8 cellular contexts compared by ENCODE assay signal in the genomic region with DNA sequence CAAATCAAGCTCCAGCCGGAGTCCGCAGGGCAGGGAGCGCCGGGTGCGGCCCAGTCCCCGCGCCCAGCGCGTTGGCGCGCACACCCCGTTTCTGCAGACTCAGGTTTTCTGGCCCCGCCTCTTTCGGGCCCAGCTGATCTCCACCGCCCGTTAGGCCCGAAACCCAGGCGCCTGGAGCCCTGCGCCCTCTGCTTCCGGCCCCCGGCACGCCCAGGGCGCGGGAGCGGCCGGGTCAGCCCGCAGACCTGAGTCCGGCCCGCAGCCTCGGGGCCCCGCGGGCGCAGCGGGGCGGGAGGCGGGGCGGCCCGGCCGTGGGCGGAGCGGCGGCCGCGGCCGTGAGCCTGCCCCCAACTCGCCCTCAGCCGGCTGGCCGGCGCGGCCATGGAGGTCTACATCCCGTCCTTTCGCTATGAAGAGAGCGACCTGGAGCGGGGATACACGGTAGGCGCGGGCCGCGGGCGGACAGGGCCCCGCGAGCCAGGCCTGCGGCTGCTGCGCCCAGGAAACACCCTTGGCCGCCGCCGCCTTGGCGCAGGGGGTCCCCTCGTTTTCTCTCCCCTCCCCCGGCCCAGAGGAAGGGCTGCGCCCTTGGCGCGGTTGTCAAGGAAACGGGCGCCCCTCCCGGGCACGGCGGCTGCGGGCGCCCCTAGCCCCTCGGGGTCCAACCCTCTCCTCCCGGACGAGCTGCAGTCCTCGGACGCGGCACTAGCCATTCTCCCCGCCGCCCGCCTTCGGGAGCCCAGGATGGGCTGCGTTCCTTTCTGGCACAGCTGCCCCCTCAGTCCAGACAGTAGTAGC. TPM values are rescaled to one million over a fixed set of nuclear protein-coding genes. Genes with fewer than 3 reads are reported as not detected.
A peak's percentile ranks its signal among the peaks of the same experiment; 100 is the strongest.
DNase-seq lines count a peak whose midpoint lies in the region; ATAC-seq and TF ChIP-seq lines count a peak whose summit lies in the region.

A gene with protein sequence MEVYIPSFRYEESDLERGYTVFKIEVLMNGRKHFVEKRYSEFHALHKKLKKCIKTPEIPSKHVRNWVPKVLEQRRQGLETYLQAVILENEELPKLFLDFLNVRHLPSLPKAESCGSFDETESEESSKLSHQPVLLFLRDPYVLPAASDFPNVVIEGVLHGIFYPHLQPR (plus strand): TSS at position 361 of the 798 bp plus-strand sequence. CDS start 21 bp downstream, at position 382.

- peak within 1 kb of the TSS; percentile 82 for H3K27ac Mint-ChIP-seq in activated CD4-positive, alpha-beta T cell treated with anti-CD3 and anti-CD28 coated beads, Interleukin-2, amount 10 ng/mL, durations not matched to agents 7 days and 5 days

- H3K9me3 Mint-ChIP-seq in activated CD4-positive, alpha-beta T cell treated with anti-CD3 and anti-CD28 coated beads, Interleukin-2, amount 10 ng/mL, durations not matched to agents 7 days and 5 days, result no peaks in the 10 kb centered on the region

- H3K9me3 ChIP-seq in A673 (ENCODE audit: low read depth, low read length, poor library complexity, severe bottlenecking) (no peaks in the 10 kb centered on the region), left lung (no peaks in the 10 kb centered on the region)

- DNase-seq in A673 (ENCODE audit: low spot score) (peak; percentile 79), NCI-H345 treated with DMSO at 0.1 percent for 48 hours (lab: John Stamatoyannopoulos, UW; ENCODE audit: unreplicated experiment) (peak; percentile 59), dermis microvascular lymphatic vessel endothelial cell (ENCODE audit: low read depth in 2 of 2) (peak; percentile 31 to 70), left lung (peak; percentile 86 to 95)
- peak; percentile 70 for DNase-seq in activated CD4-positive, alpha-beta T cell treated with anti-CD3 and anti-CD28 coated beads, Interleukin-2, amount 10 ng/mL, durations not matched to agents 7 days and 5 days
- peak; percentile 72 to 77 for DNase-seq in stimulated activated CD4-positive, alpha-beta T cell treated with anti-CD3 and anti-CD28 coated beads, Interleukin-2, amount 100 ng/mL, for 24 hours

- intact Hi-C loops in A673 (cut with micrococcal nuclease; ENCODE audit: unreplicated experiment), result no loop called here
- intact Hi-C loops in left lung (cut with DNase I), result no loop called here

- H3K27me3 ChIP-seq in A673 (replicated peaks; ENCODE audit: insufficient read depth, low read depth, low read length, poor library complexity) (no peaks in the 10 kb centered on the region), left lung (no peaks in the 10 kb centered on the region)

- CTCF ChIA-PET in A673 (lab: Charles Lee), result interaction anchor here (0.7 to 1.1 kb wide), 2 partner anchors 51 to 329 kb away, joined by 3 read pairs; no protein-coding TSS in a partner anchor
- CTCF ChIA-PET in activated CD4-positive, alpha-beta T cell treated with anti-CD3 and anti-CD28 coated beads, Interleukin-2, amount 10 ng/mL, durations not matched to agents 7 days and 5 days (lab: Charles Lee), result interaction anchor here (0.7 to 1.0 kb wide), 3 partner anchors 14 to 27 kb away, joined by 3 read pairs; no protein-coding TSS in a partner anchor

- H3K4me1 Mint-ChIP-seq in activated CD4-positive, alpha-beta T cell treated with anti-CD3 and anti-CD28 coated beads, Interleukin-2, amount 10 ng/mL, durations not matched to agents 7 days and 5 days, result peaks cover 26% of the 10 kb centered on the region

- H3K27me3 Mint-ChIP-seq in activated CD4-positive, alpha-beta T cell treated with anti-CD3 and anti-CD28 coated beads, Interleukin-2, amount 10 ng/mL, durations not matched to agents 7 days and 5 days, result peaks cover 19% of the 10 kb centered on the region

- peak within 1 kb of the TSS; percentile 69 for H3K4me3 ChIP-seq in A673 (ENCODE audit: low read depth, low read length, poor library complexity, severe bottlenecking)
- H3K4me3 ChIP-seq in left lung, result peak within 1 kb of the TSS; percentile 73 to 82

- H3K36me3 ChIP-seq in A673 (ENCODE audit: insufficient read depth, low read length, poor library complexity, severe bottlenecking) (no peaks in the 10 kb centered on the region), left lung (no peaks in the 10 kb centered on the region)

- peak; percentile 25 for TF ChIP-seq POLR2A in GM18526 (IDR thresholded peaks at IDR 0.05; ENCODE audit: extremely low read depth, insufficient read length)

- H3K36me3 Mint-ChIP-seq in activated CD4-positive, alpha-beta T cell treated with anti-CD3 and anti-CD28 coated beads, Interleukin-2, amount 10 ng/mL, durations not matched to agents 7 days and 5 days (ENCODE audit: low read depth), result no peaks in the 10 kb centered on the region

- H3K27ac ChIP-seq in A673 (ENCODE audit: low read depth, low read length, poor library complexity, severe bottlenecking) (peak within 1 kb of the TSS; percentile 32), left lung (peak within 1 kb of the TSS; percentile 90)

- BruUV-seq in A673 (replicated peaks; lab: Mats Ljungman, UMichigan), result no TSS peak

- peak within 1 kb of the TSS; percentile 78 for H3K4me3 Mint-ChIP-seq in activated CD4-positive, alpha-beta T cell treated with anti-CD3 and anti-CD28 coated beads, Interleukin-2, amount 10 ng/mL, durations not matched to agents 7 days and 5 days

- H3K4me1 ChIP-seq in A673 (ENCODE audit: insufficient read depth, low read length, poor library complexity, severe bottlenecking) (peaks cover 8% of the 10 kb centered on the region), left lung (peaks cover 11 to 54% of the 10 kb centered on the region in 2 donors)

- no peak for TF ChIP-seq CTCF in A673 (conservative IDR thresholded peaks at IDR 0.05; ENCODE audit: low read depth, low read length)
- no peak for TF ChIP-seq CTCF in left lung (IDR thresholded peaks at IDR 0.05)

- ATAC-seq in HG03045 (IDR thresholded peaks at IDR 0.05; ENCODE audit: unreplicated experiment) (peak; percentile 89), left lung (peak; percentile 78)

- POLR2A ChIA-PET in A673 (lab: Charles Lee; ENCODE audit: low non-redundant PET), result interaction anchor here (0.6 kb wide), 1 partner anchor 682 kb away, joined by 6 read pairs; no protein-coding TSS in a partner anchor
- POLR2A ChIA-PET in activated CD4-positive, alpha-beta T cell treated with anti-CD3 and anti-CD28 coated beads, Interleukin-2, amount 10 ng/mL, durations not matched to agents 7 days and 5 days (lab: Charles Lee), result no interaction called here

RNA-seq across cellular contexts. Expression of the gene that starts here (rescaled TPM):
- total RNA-seq in A673 (2021), result 11.3 and 13.6 TPM in 2 replicates
- 1 to 10 TPM; 2.2 to 6.4 TPM for total RNA-seq in activated CD4-positive, alpha-beta T cell treated with anti-CD3 and anti-CD28 coated beads, Interleukin-2, amount 10 ng/mL, durations not matched to agents 7 days and 5 days
- total RNA-seq in dermis microvascular lymphatic vessel endothelial cell, result 5.2 and 5.3 TPM in 2 replicates
- total RNA-seq in left lung, result 10 to 100 TPM; 27.4 to 33.9 TPM

Comparison
In these comparisons a context has a peak if more than half of its experiments do, and no peak if none do; other contexts are left out.
1. Peak in every context shown above with its lines: DNase-seq, ATAC-seq, H3K4me3 ChIP-seq and H3K27ac ChIP-seq.